Comparison of ENCODE assay signal across 8 cellular contexts in genomic region chr6:16409531-16410441, GRCh38.
DNase-seq lines count a peak whose midpoint lies in the region; ATAC-seq and TF ChIP-seq lines count a peak whose summit lies in the region.

No MANE protein-coding gene starts in this region.

- no peak overlapping the region for H3K4me3 Mint-ChIP-seq in activated naive CD4-positive, alpha-beta T cell treated with anti-CD3 and anti-CD28 coated beads, Interleukin-2, amount 10 ng/mL, durations not matched to agents 7 days and 5 days

- peak; percentile 63 to 80 (median 70) for TF ChIP-seq CTCF in uterus (IDR thresholded peaks at IDR 0.05)

- H2AK5ac ChIP-seq in trophoblast cell (ENCODE audit: low read length): no peak overlapping the region

- no peak overlapping the region for H3K4ac ChIP-seq in trophoblast cell (ENCODE audit: low read depth, low read length)

- peaks cover 4% of the 10 kb centered on the region for H3K79me1 ChIP-seq in trophoblast cell (ENCODE audit: low read length)

- no peak overlapping the region for H2BK120ac ChIP-seq in trophoblast cell (ENCODE audit: insufficient read depth, low read length, poor library complexity)

- H2AFZ ChIP-seq in trophoblast cell (ENCODE audit: insufficient read depth, low read length, poor library complexity): no peak overlapping the region

- ATAC-seq in HG02885 (IDR thresholded peaks at IDR 0.05; ENCODE audit: poor library complexity, unreplicated experiment) (peak; percentile 51), HG03571 (IDR thresholded peaks at IDR 0.05; ENCODE audit: unreplicated experiment) (no peak)

- intact Hi-C loops in uterus (cut with DNase I; ENCODE audit: low total_unique reads): loop anchor here (10.0 kb wide), 1 partner anchor 65 kb away; no protein-coding TSS in a partner anchor

- no peak overlapping the region for H3K9ac ChIP-seq in trophoblast cell (ENCODE audit: low read length)

- H2BK12ac ChIP-seq in trophoblast cell (ENCODE audit: low read length): peak overlapping the region; percentile 7

- H3K36me3 Mint-ChIP-seq in activated naive CD4-positive, alpha-beta T cell treated with anti-CD3 and anti-CD28 coated beads, Interleukin-2, amount 10 ng/mL, durations not matched to agents 7 days and 5 days: peaks cover 5% of the 10 kb centered on the region

- CTCF ChIA-PET in activated naive CD4-positive, alpha-beta T cell treated with anti-CD3 and anti-CD28 coated beads, Interleukin-2, amount 10 ng/mL, durations not matched to agents 7 days and 5 days (lab: Charles Lee): interaction anchor here (0.7 to 2.9 kb wide), 16 partner anchors 11 to 354 kb away, joined by 3 to 14 read pairs (median 4); partner anchors contain the start of gene ATXN1

- no peak overlapping the region for H3K23ac ChIP-seq in trophoblast cell (ENCODE audit: low read length)

- H2BK5ac ChIP-seq in trophoblast cell (ENCODE audit: low read depth, low read length, poor library complexity): no peak overlapping the region

- no peak overlapping the region for H4K12ac ChIP-seq in trophoblast cell (ENCODE audit: low read depth, low read length)

- H3K27me3 ChIP-seq in trophoblast cell (ENCODE audit: insufficient read depth, low read length) (no peaks in the 10 kb centered on the region), uterus (no peaks in the 10 kb centered on the region)

- H3K4me2 ChIP-seq in trophoblast cell (ENCODE audit: low read length): no peak overlapping the region

- H4K8ac ChIP-seq in trophoblast cell (ENCODE audit: low read depth, low read length): no peak overlapping the region

- peaks cover 40% of the 10 kb centered on the region for H3K4me1 Mint-ChIP-seq in activated naive CD4-positive, alpha-beta T cell treated with anti-CD3 and anti-CD28 coated beads, Interleukin-2, amount 10 ng/mL, durations not matched to agents 7 days and 5 days

- H3K9me3 ChIP-seq in trophoblast cell (ENCODE audit: insufficient read depth, low read depth, low read length) (no peaks in the 10 kb centered on the region), uterus (no peaks in the 10 kb centered on the region)

- no peak overlapping the region for H3K27ac ChIP-seq in trophoblast cell (ENCODE audit: low read depth, low read length)
- peak overlapping the region in 1 of 2 donors; percentile 26 for H3K27ac ChIP-seq in uterus

- no peaks in the 10 kb centered on the region for H3K36me3 ChIP-seq in trophoblast cell (ENCODE audit: control insufficient read depth in 1 of 2, insufficient read depth in 2 of 2, low read length in 2 of 2)
- no peaks in the 10 kb centered on the region for H3K36me3 ChIP-seq in uterus

- no peaks in the 10 kb centered on the region for H3K79me2 ChIP-seq in trophoblast cell (ENCODE audit: control insufficient read depth, insufficient read depth, low read length, poor library complexity)

- no peak overlapping the region for H3K18ac ChIP-seq in trophoblast cell (ENCODE audit: low read length)

- WGBS in trophoblast cell (ENCODE audit: extremely low coverage, insufficient coverage, insufficient read length): no CpG with 5 or more reads among the region's 19 CpGs

- no peak for TF ChIP-seq POLR2A in uterus (IDR thresholded peaks at IDR 0.05)

- no peaks in the 10 kb centered on the region for H3K9me3 Mint-ChIP-seq in activated naive CD4-positive, alpha-beta T cell treated with anti-CD3 and anti-CD28 coated beads, Interleukin-2, amount 10 ng/mL, durations not matched to agents 7 days and 5 days

- no peak overlapping the region for H3K14ac ChIP-seq in trophoblast cell (ENCODE audit: low read length)

- no peaks in the 10 kb centered on the region for H3K27me3 Mint-ChIP-seq in activated naive CD4-positive, alpha-beta T cell treated with anti-CD3 and anti-CD28 coated beads, Interleukin-2, amount 10 ng/mL, durations not matched to agents 7 days and 5 days

- no peak overlapping the region for H3K4me3 ChIP-seq in trophoblast cell (ENCODE audit: low read depth, low read length)
- no peak overlapping the region for H3K4me3 ChIP-seq in uterus

- peak; percentile 31 for DNase-seq in DMS153 treated with DMSO at 0.1 percent for 48 hours (lab: John Stamatoyannopoulos, UW; ENCODE audit: unreplicated experiment)
- peak; percentile 76 for DNase-seq in RPMI7951 (ENCODE audit: low read depth)
- peak; percentile 70 for DNase-seq in activated naive CD4-positive, alpha-beta T cell treated with anti-CD3 and anti-CD28 coated beads, Interleukin-2, amount 10 ng/mL, durations not matched to agents 7 days and 5 days
- DNase-seq in glomerular visceral epithelial cell (ENCODE audit: extremely low spot score): peak; percentile 44
- peak; percentile 69 to 83 for DNase-seq in trophoblast cell
- peak; percentile 65 to 70 for DNase-seq in uterus

- H3K4me1 ChIP-seq in trophoblast cell (ENCODE audit: control insufficient read depth in 1 of 2, insufficient read depth in 2 of 2, low read length in 2 of 2) (peaks cover 0 to 5% of the 10 kb centered on the region in 2 experiments), uterus (peaks cover 4 to 10% of the 10 kb centered on the region in 2 donors)

- H3K27ac Mint-ChIP-seq in activated naive CD4-positive, alpha-beta T cell treated with anti-CD3 and anti-CD28 coated beads, Interleukin-2, amount 10 ng/mL, durations not matched to agents 7 days and 5 days: no peak overlapping the region

- H4K91ac ChIP-seq in trophoblast cell (ENCODE audit: low read depth, low read length): no peak overlapping the region
